In genomic region chr6:111871725-111872520, GRCh38 we compare ENCODE assay signal across 8 cellular contexts. TPM values are rescaled to one million over a fixed set of nuclear protein-coding genes. Genes with fewer than 3 reads are reported as not detected.
A peak's percentile ranks its signal among the peaks of the same experiment; 100 is the strongest.
DNase-seq lines count a peak whose midpoint lies in the region; ATAC-seq and TF ChIP-seq lines count a peak whose summit lies in the region.

No MANE protein-coding gene starts in this region.

- H2BK15ac ChIP-seq in H9 (ENCODE audit: low read depth, low read length), result no peak overlapping the region

- WGBS in H9 (ENCODE audit: extremely low coverage, insufficient read length, low lambda C conversion rate), result no CpG with 5 or more reads among the region's 18 CpGs
- 6% methylated on average over 18 of the region's 18 CpGs for WGBS in SK-N-SH (ENCODE audit: low lambda C conversion rate)

- no peak overlapping the region for H3K23ac ChIP-seq in H9 (ENCODE audit: insufficient read length, low read depth, low read length)

- peak overlapping the region; percentile 89 to 95 for H3K4me3 Mint-ChIP-seq in CD14-positive monocyte
- peak overlapping the region; percentile 83 to 96 for H3K4me3 Mint-ChIP-seq in H9
- peak overlapping the region; percentile 85 to 88 for H3K4me3 Mint-ChIP-seq in stimulated activated naive B cell treated with anti-CD40 and anti-IgM and Interleukin-4, amounts not matched to agents 10 μg/mL and 1 μg/mL and 100 μg/mL, for 72 hours

- no peak overlapping the region for H3K4ac ChIP-seq in H9 (ENCODE audit: low read depth, low read length)

- H3K36me3 Mint-ChIP-seq in CD14-positive monocyte, result peaks cover 13 to 20% of the 10 kb centered on the region in 2 donors
- H3K36me3 Mint-ChIP-seq in H9 (ENCODE audit: insufficient read depth in 1 of 3, low read depth in 3 of 3), result no peaks in the 10 kb centered on the region; a peak in 1 of 7 replicates
- H3K36me3 Mint-ChIP-seq in stimulated activated naive B cell treated with anti-CD40 and anti-IgM and Interleukin-4, amounts not matched to agents 10 μg/mL and 1 μg/mL and 100 μg/mL, for 72 hours, result peaks cover 13 to 23% of the 10 kb centered on the region in 2 donors

- H3K14ac ChIP-seq in H9 (ENCODE audit: insufficient read depth, low read length), result no peak overlapping the region

- H3K4me1 ChIP-seq in H9 (ENCODE audit: insufficient read depth, low read length) (peaks cover 4% of the 10 kb centered on the region; the same call in 1 of the 2 replicates), SK-N-SH (ENCODE audit: control insufficient read depth in 1 of 2, insufficient read depth in 2 of 2, low read depth in 1 of 2, low read length in 1 of 2) (peaks cover 0 to 15% of the 10 kb centered on the region in 2 experiments; a peak in 2 of 4 replicates), colonic mucosa (no peaks in the 10 kb centered on the region)

- TF ChIP-seq RAD21 in SK-N-SH (IDR thresholded peaks at IDR 0.05; ENCODE audit: low read length), result peak; percentile 15; the same call in 1 of the 2 replicates

- no peak overlapping the region for H2AFZ ChIP-seq in H9 (ENCODE audit: low read length)
- peak overlapping the region; percentile 73 for H2AFZ ChIP-seq in SK-N-SH (ENCODE audit: low read depth)

- H3K79me2 ChIP-seq in H9 (ENCODE audit: insufficient read depth, low read length), result peaks cover 14% of the 10 kb centered on the region; the same call in 1 of the 2 replicates
- H3K79me2 ChIP-seq in SK-N-SH (ENCODE audit: insufficient read depth), result peaks cover 49% of the 10 kb centered on the region

- no peak for DNase-seq in CD14-positive monocyte (ENCODE audit: low spot score)
- DNase-seq in H9, result no peak
- peak; percentile 71 for DNase-seq in SK-N-SH
- DNase-seq in colonic mucosa, result peak; percentile 31
- DNase-seq in kidney epithelial cell (ENCODE audit: low read depth), result no peak
- DNase-seq in stimulated activated naive B cell treated with anti-CD40 and anti-IgM and Interleukin-4, amounts not matched to agents 10 μg/mL and 1 μg/mL and 100 μg/mL, for 72 hours, result peak; percentile 3
- no peak for DNase-seq in RPMI8226

- no peak overlapping the region for H2BK20ac ChIP-seq in H9 (ENCODE audit: low read depth, low read length, poor library complexity, severe bottlenecking)

- H4K5ac ChIP-seq in H9 (ENCODE audit: insufficient read length, low read depth, low read length), result no peak overlapping the region

- no peak overlapping the region for H4K91ac ChIP-seq in H9 (ENCODE audit: insufficient read length, low read depth, low read length)

- H3K36me3 ChIP-seq in SK-N-SH (replicated peaks in 1 of 2; ENCODE audit: control insufficient read depth in 1 of 2, insufficient read depth in 2 of 2, low read length in 1 of 2) (no peaks in the 10 kb centered on the region), colonic mucosa (no peaks in the 10 kb centered on the region), kidney epithelial cell (ENCODE audit: control insufficient read depth, insufficient read depth, low read length) (no peaks in the 10 kb centered on the region)

- CTCF ChIA-PET in SK-N-SH (lab: Yijun Ruan, JAX), result interaction anchor here (1.1 to 1.5 kb wide), 3 partner anchors 10 to 162 kb away, joined by 3 to 5 read pairs (median 3); no protein-coding TSS in a partner anchor

- H3K18ac ChIP-seq in H9 (ENCODE audit: insufficient read length, low read depth, low read length), result no peak overlapping the region

- H2BK12ac ChIP-seq in H9 (ENCODE audit: insufficient read length, low read depth, low read length), result no peak overlapping the region

- H3K4me1 Mint-ChIP-seq in CD14-positive monocyte, result peaks cover 60% of the 10 kb centered on the region
- peaks cover 50 to 54% of the 10 kb centered on the region in 2 experiments for H3K4me1 Mint-ChIP-seq in H9
- H3K4me1 Mint-ChIP-seq in stimulated activated naive B cell treated with anti-CD40 and anti-IgM and Interleukin-4, amounts not matched to agents 10 μg/mL and 1 μg/mL and 100 μg/mL, for 72 hours, result peaks cover 23 to 45% of the 10 kb centered on the region in 2 donors

- H2BK5ac ChIP-seq in H9 (ENCODE audit: insufficient read length, low read length), result no peak overlapping the region

- peak overlapping the region; percentile 93 to 96 for H3K4me3 ChIP-seq in SK-N-SH (ENCODE audit: low read depth in 2 of 2, low read length in 1 of 2)
- H3K4me3 ChIP-seq in colonic mucosa, result peak overlapping the region; percentile 42
- peak overlapping the region; percentile 78 for H3K4me3 ChIP-seq in kidney epithelial cell (ENCODE audit: low read depth, low read length)

- TF ChIP-seq EP300 in SK-N-SH (IDR thresholded peaks at IDR 0.05; ENCODE audit: borderline replicate concordance in 1 of 2, low read depth in 1 of 2, low read length in 1 of 2), result no peak

- no peaks in the 10 kb centered on the region for H3K79me1 ChIP-seq in H9 (ENCODE audit: insufficient read depth, low read depth, low read length, poor library complexity, severe bottlenecking)

- H3K4me2 ChIP-seq in H9 (ENCODE audit: insufficient read depth, insufficient read length, low read length), result peak overlapping the region; percentile 61
- peak overlapping the region; percentile 91 for H3K4me2 ChIP-seq in SK-N-SH

- H2AK5ac ChIP-seq in H9 (ENCODE audit: insufficient read length, low read length), result no peak overlapping the region

- peaks cover 17% of the 10 kb centered on the region for H3K23me2 ChIP-seq in H9 (ENCODE audit: insufficient read length, low read depth, low read length, poor library complexity, severe bottlenecking)

- H3K9me3 ChIP-seq in H9 (ENCODE audit: control insufficient read depth, low read depth, low read length) (no peaks in the 10 kb centered on the region), SK-N-SH (no peaks in the 10 kb centered on the region), colonic mucosa (no peaks in the 10 kb centered on the region)

- H3K9me3 Mint-ChIP-seq in CD14-positive monocyte (no peaks in the 10 kb centered on the region), H9 (peaks cover 0 to 3% of the 10 kb centered on the region in 2 experiments; a peak in 1 of 5 replicates)
- H3K9me3 Mint-ChIP-seq in stimulated activated naive B cell treated with anti-CD40 and anti-IgM and Interleukin-4, amounts not matched to agents 10 μg/mL and 1 μg/mL and 100 μg/mL, for 72 hours, result peaks cover 0 to 3% of the 10 kb centered on the region in 2 donors

- H3K9ac ChIP-seq in H9 (ENCODE audit: extremely low read depth, insufficient read length, low read length) (peak overlapping the region; percentile 48), SK-N-SH (peak overlapping the region; percentile 76), colonic mucosa (ENCODE audit: low read depth in 2 of 2, low read length in 2 of 2) (peak overlapping the region; percentile 40 to 44)

- H4K8ac ChIP-seq in H9 (replicated peaks; ENCODE audit: insufficient read length, low read depth, low read length), result no peak overlapping the region

- no peaks in the 10 kb centered on the region for H4K20me1 ChIP-seq in H9 (ENCODE audit: control insufficient read depth, insufficient read depth, insufficient read length)
- no peaks in the 10 kb centered on the region; the same call in 1 of the 2 replicates for H4K20me1 ChIP-seq in SK-N-SH (ENCODE audit: insufficient read depth)

- POLR2A ChIA-PET in SK-N-SH (lab: Yijun Ruan, JAX), result no interaction called here

- intact Hi-C loops in CD14-positive monocyte (cut with micrococcal nuclease), result loop anchor here (5.0 to 10.0 kb wide), 4 partner anchors 67 to 125 kb away; no protein-coding TSS in a partner anchor
- intact Hi-C loops in colonic mucosa (cut with DNase I), result loop anchor here (10.0 kb wide), 1 partner anchor 157 kb away; no protein-coding TSS in a partner anchor

- H3K27me3 ChIP-seq in H9 (ENCODE audit: insufficient read depth, low read length) (no peaks in the 10 kb centered on the region), SK-N-SH (ENCODE audit: insufficient read depth) (no peaks in the 10 kb centered on the region), colonic mucosa (peaks cover 19% of the 10 kb centered on the region), kidney epithelial cell (ENCODE audit: control insufficient read depth, insufficient read depth, low read length) (no peaks in the 10 kb centered on the region)

- H3K27ac Mint-ChIP-seq in CD14-positive monocyte (peak overlapping the region; percentile 84 to 95 (median 92)), H9 (peak overlapping the region; percentile 49 to 98 (median 90))
- H3K27ac Mint-ChIP-seq in stimulated activated naive B cell treated with anti-CD40 and anti-IgM and Interleukin-4, amounts not matched to agents 10 μg/mL and 1 μg/mL and 100 μg/mL, for 72 hours, result peak overlapping the region; percentile 59

- ATAC-seq in stimulated activated naive B cell treated with anti-CD40 and anti-IgM and Interleukin-4, amounts not matched to agents 10 μg/mL and 1 μg/mL and 100 μg/mL, for 72 hours (replicated peaks), result no peak
- ATAC-seq in HG03469 (IDR thresholded peaks at IDR 0.05; ENCODE audit: unreplicated experiment), result no peak

- no peak overlapping the region for H2BK120ac ChIP-seq in H9 (ENCODE audit: low read depth, low read length, poor library complexity, severe bottlenecking)

- no peak overlapping the region for H3T11ph ChIP-seq in H9 (ENCODE audit: low read length)

- no peak overlapping the region for H3K27ac ChIP-seq in H9 (ENCODE audit: insufficient read length, low read depth, low read length)
- peak overlapping the region; percentile 63 to 80; a peak in 3 of 4 replicates for H3K27ac ChIP-seq in SK-N-SH (ENCODE audit: low read depth in 2 of 2, low read length in 1 of 2)
- peak overlapping the region; percentile 37 for H3K27ac ChIP-seq in colonic mucosa

- H3K27me3 Mint-ChIP-seq in CD14-positive monocyte (ENCODE audit: low read depth in 3 of 3) (peaks cover 0 to 2% (median 2%) of the 10 kb centered on the region in 3 donors), H9 (ENCODE audit: low read depth) (peaks cover 7% of the 10 kb centered on the region)
- H3K27me3 Mint-ChIP-seq in stimulated activated naive B cell treated with anti-CD40 and anti-IgM and Interleukin-4, amounts not matched to agents 10 μg/mL and 1 μg/mL and 100 μg/mL, for 72 hours, result no peaks in the 10 kb centered on the region

- no peak overlapping the region for H3K56ac ChIP-seq in H9 (ENCODE audit: insufficient read length, low read depth, low read length)

- no peaks in the 10 kb centered on the region for H3K9me2 ChIP-seq in SK-N-SH

- no peak for TF ChIP-seq CTCF in CD14-positive monocyte (IDR thresholded peaks at IDR 0.05)
- no peak for TF ChIP-seq CTCF in H9 (conservative IDR thresholded peaks at IDR 0.05)
- no peak for TF ChIP-seq CTCF in SK-N-SH (IDR thresholded peaks at IDR 0.05)
- TF ChIP-seq CTCF in colonic mucosa (IDR thresholded peaks at IDR 0.05), result no peak
- no peak for TF ChIP-seq CTCF in kidney epithelial cell (IDR thresholded peaks at IDR 0.05; ENCODE audit: insufficient read depth, low read length, poor library complexity, severe bottlenecking)

- H3F3A ChIP-seq in SK-N-SH (replicated peaks; ENCODE audit: insufficient read depth), result no peaks in the 10 kb centered on the region

TF ChIP-seq in SK-N-SH, 30 proteins besides CTCF, POLR2A, EP300 and RAD21 (continues in another document):
- peak; percentile 59; the same call in 1 of the 2 replicates for TF ChIP-seq GATA2 (CRISPR knock-in tag; IDR thresholded peaks at IDR 0.05)

RNA-seq across cellular contexts. Expression of gene FYN, which starts 1.3 kb away (rescaled TPM):
- polyA plus RNA-seq in CD14-positive monocyte (100 to 1,000 TPM in 1 of 2 donors, 10 to 100 TPM in 1; 88.4 to 114 TPM), SK-N-SH (2012; rRNA removed) (26.0 and 31.0 TPM in 2 replicates)
- total RNA-seq in H9 (2021) (63.3 and 64.8 TPM in 2 replicates), colonic mucosa (10 to 100 TPM; 11.3 to 21.5 TPM), kidney epithelial cell (122 and 133 TPM in 2 replicates)
- 25.4 and 25.9 TPM in 2 replicates for polyA plus RNA-seq in SK-N-SH (2012; cell fraction: cytosol; rRNA removed)
- polyA plus RNA-seq in SK-N-SH (2012; cell fraction: nucleus; rRNA removed), result 45.6 and 61.2 TPM in 2 replicates

Comparison
In these comparisons a context has a peak if more than half of its experiments do, and no peak if none do; other contexts are left out.
1. DNase-seq: peak in SK-N-SH (single experiment), colonic mucosa (single experiment) and stimulated activated naive B cell treated with anti-CD40 and anti-IgM and Interleukin-4, amounts not matched to agents 10 μg/mL and 1 μg/mL and 100 μg/mL, for 72 hours (single experiment); none in CD14-positive monocyte (single experiment), H9 (single experiment), kidney epithelial cell (single experiment) and RPMI8226 (single experiment).
2. H3K4me3 ChIP-seq: peak in every context shown above with its lines; median percentile 94 in SK-N-SH; 78 in kidney epithelial cell; 42 in colonic mucosa.
3. Peak in every context shown above with its lines, with median percentiles within 50 percentile points of each other: H3K27ac Mint-ChIP-seq, H3K4me3 Mint-ChIP-seq and H3K9ac ChIP-seq.